21 cellular contexts compared by ENCODE assay signal in the genomic region with DNA sequence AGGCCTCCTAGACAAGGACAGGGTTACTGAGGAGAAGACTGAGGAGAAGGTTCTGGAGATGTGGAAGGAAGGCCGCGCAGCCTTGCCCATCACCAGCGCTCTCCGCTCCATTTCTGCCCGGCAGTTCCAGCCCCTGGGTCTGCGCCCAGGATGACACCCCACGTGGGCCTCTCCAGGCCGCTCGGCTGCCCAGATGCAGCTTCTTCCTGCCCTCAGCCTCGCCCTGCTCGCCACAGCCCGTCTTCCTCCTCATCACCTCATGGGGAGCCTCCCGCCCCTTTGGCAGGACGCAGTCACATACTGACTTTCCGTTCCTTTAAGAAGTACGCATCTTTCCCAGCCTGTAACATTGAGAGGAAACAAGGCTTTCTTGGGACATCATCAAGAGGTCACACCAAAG. TPM values are rescaled to one million over a fixed set of nuclear protein-coding genes. Genes with fewer than 3 reads are reported as not detected.
DNase-seq lines count a peak whose midpoint lies in the region; ATAC-seq, FAIRE-seq and TF ChIP-seq lines count a peak whose summit lies in the region.
"Had no signal": no experiment of that assay in that cellular context is flagged by ENCODE, and none has a peak within 500 bp of the region (broad histone marks: within the 10 kb centered on the region; RNA-seq: fewer than 3 reads in every experiment).

No MANE protein-coding gene starts in this region.

- no peaks in the 10 kb centered on the region for H3K9me3 Mint-ChIP-seq in stimulated activated effector memory CD8-positive, alpha-beta T cell treated with anti-CD3 and anti-CD28 coated beads, Interleukin-12 subunit alpha, Interleukin-12 subunit beta, amount 100 ng/mL, for 72 hours
- H3K9me3 Mint-ChIP-seq in activated CD4-positive, alpha-beta memory T cell treated with anti-CD3 and anti-CD28 coated beads for 36 hours, result no peaks in the 10 kb centered on the region
- H3K9me3 Mint-ChIP-seq: CD4-positive, alpha-beta T cell; CD8-positive, alpha-beta T cell had no signal

- DNase-seq in HTR-8/SVneo (ENCODE audit: insufficient read length, low spot score) (no peak), upper lobe of right lung (no peak)
- no peak for DNase-seq in stimulated activated effector memory CD8-positive, alpha-beta T cell treated with anti-CD3 and anti-CD28 coated beads, Interleukin-12 subunit alpha, Interleukin-12 subunit beta, amount 100 ng/mL, for 72 hours (ENCODE audit: low spot score in 2 of 2)
- no peak for DNase-seq in activated CD4-positive, alpha-beta memory T cell treated with anti-CD3 and anti-CD28 coated beads for 36 hours
- DNase-seq: AML-193; Caco-2; Calu3; CD4-positive, alpha-beta T cell; CD8-positive, alpha-beta T cell; DMS79 treated with DMSO at 0.1 percent for 48 hours; GF-D8 had no signal

- peaks cover 13% of the 10 kb centered on the region for H3K27me3 Mint-ChIP-seq in activated CD4-positive, alpha-beta memory T cell treated with anti-CD3 and anti-CD28 coated beads for 36 hours

- no peaks in the 10 kb centered on the region for H3K4me1 ChIP-seq in upper lobe of right lung
- H3K4me1 ChIP-seq: A549 had no signal

- no peaks in the 10 kb centered on the region for H3K27me3 ChIP-seq in upper lobe of right lung
- H3K27me3 ChIP-seq: BLaER1 treated with 17β-estradiol and CSF1 and Interleukin-3, amounts not matched to agents 10 nM and 100 nM had no signal

- no peaks in the 10 kb centered on the region for H3K36me3 Mint-ChIP-seq in stimulated activated effector memory CD8-positive, alpha-beta T cell treated with anti-CD3 and anti-CD28 coated beads, Interleukin-12 subunit alpha, Interleukin-12 subunit beta, amount 100 ng/mL, for 72 hours
- no peaks in the 10 kb centered on the region for H3K36me3 Mint-ChIP-seq in activated CD4-positive, alpha-beta memory T cell treated with anti-CD3 and anti-CD28 coated beads for 36 hours
- H3K36me3 Mint-ChIP-seq: CD8-positive, alpha-beta T cell had no signal

- no peak overlapping the region for H3K4me3 ChIP-seq in upper lobe of right lung
- H3K4me3 ChIP-seq: A549; BLaER1 treated with 17β-estradiol and CSF1 and Interleukin-3, amounts not matched to agents 10 nM and 100 nM had no signal

- no peak overlapping the region for H3K4me3 Mint-ChIP-seq in stimulated activated effector memory CD8-positive, alpha-beta T cell treated with anti-CD3 and anti-CD28 coated beads, Interleukin-12 subunit alpha, Interleukin-12 subunit beta, amount 100 ng/mL, for 72 hours
- no peak overlapping the region for H3K4me3 Mint-ChIP-seq in activated CD4-positive, alpha-beta memory T cell treated with anti-CD3 and anti-CD28 coated beads for 36 hours
- H3K4me3 Mint-ChIP-seq: B cell; CD4-positive, alpha-beta T cell; CD8-positive, alpha-beta T cell had no signal

- no peak overlapping the region for H3K27ac ChIP-seq in upper lobe of right lung
- H3K27ac ChIP-seq: 22Rv1; A549; BLaER1 treated with 17β-estradiol and CSF1 and Interleukin-3, amounts not matched to agents 10 nM and 100 nM; C4-2B had no signal

- no peak for TF ChIP-seq CTCF in upper lobe of right lung (IDR thresholded peaks at IDR 0.05)

- H3K27ac Mint-ChIP-seq in stimulated activated effector memory CD8-positive, alpha-beta T cell treated with anti-CD3 and anti-CD28 coated beads, Interleukin-12 subunit alpha, Interleukin-12 subunit beta, amount 100 ng/mL, for 72 hours, result no peak overlapping the region
- H3K27ac Mint-ChIP-seq in activated CD4-positive, alpha-beta memory T cell treated with anti-CD3 and anti-CD28 coated beads for 36 hours, result no peak overlapping the region
- H3K27ac Mint-ChIP-seq: B cell; CD4-positive, alpha-beta T cell; CD8-positive, alpha-beta T cell had no signal

- no peaks in the 10 kb centered on the region for H3K36me3 ChIP-seq in upper lobe of right lung
- H3K36me3 ChIP-seq: BLaER1 treated with 17β-estradiol and CSF1 and Interleukin-3, amounts not matched to agents 10 nM and 100 nM had no signal

- intact Hi-C loops in upper lobe of right lung (cut with DNase I), result no loop called here
- intact Hi-C loops in activated CD4-positive, alpha-beta memory T cell treated with anti-CD3 and anti-CD28 coated beads for 36 hours (cut with micrococcal nuclease), result no loop called here

- CTCF ChIA-PET in activated CD4-positive, alpha-beta memory T cell treated with anti-CD3 and anti-CD28 coated beads for 36 hours (lab: Charles Lee), result no interaction called here

- ATAC-seq in stimulated activated effector memory CD8-positive, alpha-beta T cell treated with anti-CD3 and anti-CD28 coated beads, Interleukin-12 subunit alpha, Interleukin-12 subunit beta, amount 100 ng/mL, for 72 hours, result peak; percentile 32
- ATAC-seq in upper lobe of right lung (peak; percentile 21), HG03095 (IDR thresholded peaks at IDR 0.05; ENCODE audit: unreplicated experiment) (no peak)
- ATAC-seq: A549; CD8-positive, alpha-beta T cell had no signal

- H3K4me1 Mint-ChIP-seq in stimulated activated effector memory CD8-positive, alpha-beta T cell treated with anti-CD3 and anti-CD28 coated beads, Interleukin-12 subunit alpha, Interleukin-12 subunit beta, amount 100 ng/mL, for 72 hours, result no peaks in the 10 kb centered on the region
- peaks cover 6% of the 10 kb centered on the region for H3K4me1 Mint-ChIP-seq in activated CD4-positive, alpha-beta memory T cell treated with anti-CD3 and anti-CD28 coated beads for 36 hours (ENCODE audit: low read depth)

- FAIRE-seq in HTR-8/SVneo (lab: Jason Lieb, UNC), result peak; percentile 9
- FAIRE-seq: A549, D721Med, G401.6, GM12891, GM19239 had no signal

- POLR2A ChIA-PET in activated CD4-positive, alpha-beta memory T cell treated with anti-CD3 and anti-CD28 coated beads for 36 hours (lab: Charles Lee), result no interaction called here

- no peaks in the 10 kb centered on the region for H3K9me3 ChIP-seq in upper lobe of right lung
- H3K9me3 ChIP-seq: A549; BLaER1 treated with 17β-estradiol and CSF1 and Interleukin-3, amounts not matched to agents 10 nM and 100 nM; Caco-2 had no signal

RNA-seq across cellular contexts. Expression of a gene that starts 37.1 kb away (rescaled TPM):
- total RNA-seq in upper lobe of right lung, result 3.6 TPM
- total RNA-seq in activated CD4-positive, alpha-beta memory T cell treated with anti-CD3 and anti-CD28 coated beads for 36 hours, result under 1 TPM; 0.67 to 0.94 TPM
- total RNA-seq: Caco-2, Calu3 had no signal
